ENCODE assay signal across 1 cellular context in the genomic region with DNA sequence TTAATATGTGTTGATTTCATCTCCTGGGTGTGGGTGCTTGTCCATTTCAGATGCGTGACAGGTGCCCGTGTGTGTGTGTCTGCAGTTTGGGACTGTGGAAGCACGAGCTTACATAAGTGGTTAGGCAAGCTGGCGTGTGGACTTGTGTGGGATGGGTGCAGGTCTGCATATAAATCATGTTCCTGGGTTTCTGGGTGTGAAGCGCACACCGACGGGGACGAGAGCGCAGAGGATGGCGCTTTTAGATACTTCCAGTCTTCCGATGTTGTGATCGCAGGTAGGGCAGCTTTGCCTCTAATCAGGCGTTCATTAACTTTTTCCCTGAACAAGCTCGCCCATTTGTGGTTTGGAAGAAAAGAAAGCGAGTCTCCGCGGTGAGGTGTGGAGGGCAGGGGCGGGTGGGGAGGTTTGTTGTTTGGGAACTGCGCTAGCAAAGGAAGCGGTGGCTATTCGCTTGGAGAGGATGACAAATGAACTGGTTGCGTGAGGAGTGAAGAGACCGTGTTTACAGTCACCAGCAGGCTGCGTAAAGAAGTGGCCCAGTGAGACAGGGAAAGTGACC.
TF ChIP-seq lines count a peak whose summit lies in the region.

No MANE protein-coding gene starts in this region.

TF ChIP-seq in A549, 52 proteins besides CTCF, POLR2A, EP300 and RAD21 (continued from another document):
- TF ChIP-seq, protein P1, sequence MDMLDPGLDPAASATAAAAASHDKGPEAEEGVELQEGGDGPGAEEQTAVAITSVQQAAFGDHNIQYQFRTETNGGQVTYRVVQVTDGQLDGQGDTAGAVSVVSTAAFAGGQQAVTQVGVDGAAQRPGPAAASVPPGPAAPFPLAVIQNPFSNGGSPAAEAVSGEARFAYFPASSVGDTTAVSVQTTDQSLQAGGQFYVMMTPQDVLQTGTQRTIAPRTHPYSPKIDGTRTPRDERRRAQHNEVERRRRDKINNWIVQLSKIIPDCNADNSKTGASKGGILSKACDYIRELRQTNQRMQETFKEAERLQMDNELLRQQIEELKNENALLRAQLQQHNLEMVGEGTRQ (IDR thresholded peaks at IDR 0.05) = no peak
- TF ChIP-seq, protein P2, sequence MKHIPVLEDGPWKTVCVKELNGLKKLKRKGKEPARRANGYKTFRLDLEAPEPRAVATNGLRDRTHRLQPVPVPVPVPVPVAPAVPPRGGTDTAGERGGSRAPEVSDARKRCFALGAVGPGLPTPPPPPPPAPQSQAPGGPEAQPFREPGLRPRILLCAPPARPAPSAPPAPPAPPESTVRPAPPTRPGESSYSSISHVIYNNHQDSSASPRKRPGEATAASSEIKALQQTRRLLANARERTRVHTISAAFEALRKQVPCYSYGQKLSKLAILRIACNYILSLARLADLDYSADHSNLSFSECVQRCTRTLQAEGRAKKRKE (CRISPR knock-in tag; IDR thresholded peaks at IDR 0.05; ENCODE audit: low read depth) = no peak
- TF ChIP-seq FOSL2 (IDR thresholded peaks at IDR 0.05) = no peak
- TF ChIP-seq FOSL2 (CRISPR knock-in tag; IDR thresholded peaks at IDR 0.05) = no peak
- no peak for TF ChIP-seq CHD2 (IDR thresholded peaks at IDR 0.05; ENCODE audit: low read length, partially characterized antibody)
- TF ChIP-seq CBX8 (IDR thresholded peaks at IDR 0.05) = no peak
